Comparison of ENCODE assay signal across 21 cellular contexts in genomic region chr18:49752095-49752457, GRCh38.
DNase-seq lines count a peak whose midpoint lies in the region; ATAC-seq and TF ChIP-seq lines count a peak whose summit lies in the region.
"Had no signal": no experiment of that assay in that cellular context is flagged by ENCODE, and none has a peak within 500 bp of the region (broad histone marks: within the 10 kb centered on the region; RNA-seq: fewer than 3 reads in every experiment).

No MANE protein-coding gene starts in this region.

- peak overlapping the region in 6 of 7 donors; percentile 1 to 80 (median 59) for H3K4me3 Mint-ChIP-seq in CD8-positive, alpha-beta memory T cell
- H3K4me3 Mint-ChIP-seq in WTC11 (no peak overlapping the region), immature natural killer cell (peak overlapping the region in 3 of 5 donors; percentile 70 to 76 (median 73)), osteocyte (ENCODE audit: unreplicated experiment) (no peak overlapping the region)
- H3K4me3 Mint-ChIP-seq: CD4-positive, CD25-positive, alpha-beta regulatory T cell had no signal

- DNase-seq in CD8-positive, alpha-beta memory T cell: no peak
- no peak for DNase-seq in WTC11 (ENCODE audit: low spot score)
- no peak for DNase-seq in immature natural killer cell
- DNase-seq in osteocyte (ENCODE audit: extremely low spot score, unreplicated experiment): peak; percentile 56
- no peak for DNase-seq in NCI-H526 (lab: John Stamatoyannopoulos, UW)
- DNase-seq in NCI-H69 (lab: John Stamatoyannopoulos, UW): no peak
- no peak for DNase-seq in cerebellar nuclear complex (lab: John Stamatoyannopoulos, UW)
- DNase-seq in activated CD8-positive, alpha-beta memory T cell treated with anti-CD3 and anti-CD28 coated beads, Interleukin-2, amount 50 U/mL, for 4 hours: no peak
- DNase-seq: Karpas-422; NCI-H1092 treated with DMSO at 0.1 percent for 48 hours; NCI-H1436; NCI-H187; NCI-H2081 treated with DMSO at 0.1 percent for 48 hours; NCI-H2171 treated with DMSO at 0.1 percent for 48 hours; NCI-H524; NCI-H82; NK-92 treated with Interleukin-12 subunit alpha and Interleukin-12 subunit beta, amount 100 ng/mL, for 24 hours; PC-3; SK-N-SH had no signal

- peaks cover 14 to 30% (median 20%) of the 10 kb centered on the region in 3 donors for H3K4me1 Mint-ChIP-seq in CD8-positive, alpha-beta memory T cell
- H3K4me1 Mint-ChIP-seq in WTC11 (peaks cover 33% of the 10 kb centered on the region), immature natural killer cell (peaks cover 16 to 21% of the 10 kb centered on the region in 2 donors), osteocyte (ENCODE audit: unreplicated experiment) (no peaks in the 10 kb centered on the region)

- H3K36me3 Mint-ChIP-seq in CD8-positive, alpha-beta memory T cell: no peaks in the 10 kb centered on the region
- H3K36me3 Mint-ChIP-seq in WTC11 (no peaks in the 10 kb centered on the region), immature natural killer cell (peaks cover 0 to 3% (median 0%) of the 10 kb centered on the region in 3 donors), osteocyte (ENCODE audit: unreplicated experiment) (no peaks in the 10 kb centered on the region)
- H3K36me3 Mint-ChIP-seq: CD4-positive, CD25-positive, alpha-beta regulatory T cell had no signal

- H3K27me3 ChIP-seq in CD8-positive, alpha-beta memory T cell (ENCODE audit: insufficient read depth, low read length, poor library complexity, severe bottlenecking): no peaks in the 10 kb centered on the region
- H3K27me3 ChIP-seq: BLaER1 had no signal

- TF ChIP-seq CTCF in WTC11 (IDR thresholded peaks at IDR 0.05) (no peak), osteocyte (IDR thresholded peaks at IDR 0.05) (no peak)

- no peak overlapping the region for H3K27ac ChIP-seq in CD8-positive, alpha-beta memory T cell (ENCODE audit: low read depth, low read length)
- H3K27ac ChIP-seq: BLaER1 had no signal

- H3K36me3 ChIP-seq in CD8-positive, alpha-beta memory T cell (ENCODE audit: insufficient read depth, low read length): no peaks in the 10 kb centered on the region
- H3K36me3 ChIP-seq: BLaER1 had no signal

- H3K27me3 Mint-ChIP-seq in CD8-positive, alpha-beta memory T cell: peaks cover 0 to 8% of the 10 kb centered on the region in 2 donors
- H3K27me3 Mint-ChIP-seq in WTC11 (ENCODE audit: low read depth) (no peaks in the 10 kb centered on the region), immature natural killer cell (ENCODE audit: low read depth in 3 of 3) (peaks cover 0 to 5% (median 4%) of the 10 kb centered on the region in 3 donors), osteocyte (ENCODE audit: unreplicated experiment) (peaks cover 36% of the 10 kb centered on the region)

- peaks cover 19% of the 10 kb centered on the region for H3K4me1 ChIP-seq in CD8-positive, alpha-beta memory T cell (ENCODE audit: insufficient read depth, low read length)
- H3K4me1 ChIP-seq: BLaER1 had no signal

- H3K9me3 ChIP-seq in CD8-positive, alpha-beta memory T cell (ENCODE audit: low read length): no peaks in the 10 kb centered on the region
- H3K9me3 ChIP-seq: BLaER1, SK-N-SH had no signal

- peaks cover 0 to 2% (median 0%) of the 10 kb centered on the region in 5 donors for H3K9me3 Mint-ChIP-seq in CD8-positive, alpha-beta memory T cell
- peaks cover 6% of the 10 kb centered on the region for H3K9me3 Mint-ChIP-seq in WTC11
- peaks cover 0 to 2% (median 0%) of the 10 kb centered on the region in 6 donors for H3K9me3 Mint-ChIP-seq in immature natural killer cell
- H3K9me3 Mint-ChIP-seq in osteocyte (ENCODE audit: unreplicated experiment): no peaks in the 10 kb centered on the region

- POLR2A ChIA-PET in CD8-positive, alpha-beta memory T cell (lab: Charles Lee): no interaction called here
- POLR2A ChIA-PET in WTC11 (lab: Charles Lee): no interaction called here

- H3K27ac Mint-ChIP-seq in CD8-positive, alpha-beta memory T cell: peak overlapping the region in 4 of 8 donors; percentile 10 to 77 (median 48)
- no peak overlapping the region for H3K27ac Mint-ChIP-seq in WTC11
- peak overlapping the region in 2 of 6 donors; percentile 35 to 82 for H3K27ac Mint-ChIP-seq in immature natural killer cell
- no peak overlapping the region for H3K27ac Mint-ChIP-seq in osteocyte (ENCODE audit: unreplicated experiment)

- H3K4me3 ChIP-seq in CD8-positive, alpha-beta memory T cell (ENCODE audit: low read length): no peak overlapping the region
- H3K4me3 ChIP-seq: BLaER1 had no signal

- peak; percentile 40 for ATAC-seq in WTC11
- ATAC-seq: PC-3 had no signal

- CTCF ChIA-PET in CD8-positive, alpha-beta memory T cell (lab: Charles Lee): interaction anchor here (1.8 kb wide), 1 partner anchor 241 kb away, joined by 3 read pairs; no protein-coding TSS in a partner anchor
- CTCF ChIA-PET in WTC11 (lab: Charles Lee): interaction anchor here (1.5 kb wide), 1 partner anchor 106 kb away, joined by 4 read pairs; no protein-coding TSS in a partner anchor

TF ChIP-seq in WTC11, 78 proteins besides CTCF, POLR2A, EP300 and RAD21 (continues in another document):
- TF ChIP-seq MLX (CRISPR knock-in tag; IDR thresholded peaks at IDR 0.05): no peak
- TF ChIP-seq E2F4 (CRISPR knock-in tag; IDR thresholded peaks at IDR 0.05; ENCODE audit: borderline replicate concordance, low read depth): no peak
- TF ChIP-seq NFYB (CRISPR knock-in tag; conservative IDR thresholded peaks at IDR 0.05; ENCODE audit: low read depth): no peak
- TF ChIP-seq PRRX2 (CRISPR knock-in tag; IDR thresholded peaks at IDR 0.05): no peak
- TF ChIP-seq TEAD1 (CRISPR knock-in tag; IDR thresholded peaks at IDR 0.05): no peak
- no peak for TF ChIP-seq CREB1 (CRISPR knock-in tag; IDR thresholded peaks at IDR 0.05)
- TF ChIP-seq ZNF138 (CRISPR knock-in tag; conservative IDR thresholded peaks at IDR 0.05): no peak
- TF ChIP-seq GABPB1 (CRISPR knock-in tag; IDR thresholded peaks at IDR 0.05): no peak
- TF ChIP-seq PREB (CRISPR knock-in tag; IDR thresholded peaks at IDR 0.05; ENCODE audit: borderline replicate concordance): no peak
- TF ChIP-seq E2F1 (CRISPR knock-in tag; IDR thresholded peaks at IDR 0.05): no peak
- no peak for TF ChIP-seq ATF3 (CRISPR knock-in tag; conservative IDR thresholded peaks at IDR 0.05)

Comparison
In these comparisons a context has a peak if more than half of its experiments do, and no peak if none do; other contexts are left out.
1. H3K4me3 Mint-ChIP-seq: peak in CD8-positive, alpha-beta memory T cell (6 of 7) and immature natural killer cell (3 of 5); none in WTC11 (single experiment) and osteocyte (single experiment).